29 cellular contexts compared by ENCODE assay signal in the genomic region with DNA sequence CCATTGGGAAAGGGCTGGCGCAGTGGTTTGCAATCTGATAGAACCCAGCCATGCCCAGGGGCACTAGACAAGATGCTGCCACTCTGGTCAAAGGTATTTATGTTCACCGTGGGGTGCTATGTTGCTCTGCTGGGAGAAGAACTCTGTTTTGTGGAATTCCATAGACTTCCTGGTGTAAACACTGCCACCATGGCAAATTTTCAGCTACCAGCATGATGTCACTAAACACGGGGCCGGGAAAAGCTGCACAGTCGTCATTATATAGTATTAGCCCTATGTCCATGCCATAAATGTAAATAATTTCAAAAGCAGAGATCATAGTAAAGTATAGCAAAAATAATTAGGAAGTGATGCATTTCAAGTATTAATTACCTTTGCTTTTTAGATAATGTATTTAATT.
"Had no signal": no experiment of that assay in that cellular context is flagged by ENCODE, and none has a peak within 500 bp of the region (broad histone marks: within the 10 kb centered on the region; RNA-seq: fewer than 3 reads in every experiment).

No MANE protein-coding gene starts in this region.

- H3K4me3 Mint-ChIP-seq: activated CD8-positive, alpha-beta memory T cell treated with anti-CD3 and anti-CD28 coated beads, Interleukin-2, amount 10 ng/mL, durations not matched to agents 7 days and 5 days; activated naive CD8-positive, alpha-beta T cell treated with anti-CD3 and anti-CD28 coated beads, Interleukin-2, amount 50 U/mL, for 24 hours; activated T-cell treated with anti-CD3 and anti-CD28 coated beads, Interleukin-2, amount 50 U/mL, for 24 hours; activated T-helper 1 cell treated with anti-CD3 and anti-CD28 coated beads, Interleukin-12 subunit alpha, Interleukin-12 subunit beta, Interleukin-2, Interleukin-4 antibody, amounts not matched to agents 30 ng/mL and 10 ng/mL and 1 ng/mL, durations not matched to agents 14 hours and 24 hours and 36 hours had no signal

- H3K4me3 ChIP-seq: ascending aorta, body of pancreas, MG63, SJSA1 had no signal

- H3K4me1 ChIP-seq: ascending aorta had no signal

- H3K9ac ChIP-seq: KMS-11 had no signal

- H3K36me3 ChIP-seq: MG63, SJSA1 had no signal

- H3K4me1 Mint-ChIP-seq: activated CD8-positive, alpha-beta memory T cell treated with anti-CD3 and anti-CD28 coated beads, Interleukin-2, amount 10 ng/mL, durations not matched to agents 7 days and 5 days had no signal

- H3K27ac ChIP-seq: ascending aorta, body of pancreas, KMS-11, SJSA1 had no signal

- H3K36me3 Mint-ChIP-seq: activated CD8-positive, alpha-beta memory T cell treated with anti-CD3 and anti-CD28 coated beads, Interleukin-2, amount 10 ng/mL, durations not matched to agents 7 days and 5 days; activated naive CD4-positive, alpha-beta T cell treated with anti-CD3 and anti-CD28 coated beads, Interleukin-2, amount 50 U/mL, for 72 hours had no signal

- H3K9me3 ChIP-seq: ascending aorta, body of pancreas, MG63, SJSA1 had no signal

- FAIRE-seq: bronchial epithelial cell, RCC 7860 had no signal

- DNase-seq: activated CD4-positive, alpha-beta T cell treated with anti-CD3 and anti-CD28 coated beads for 48 hours; activated CD4-positive, alpha-beta T cell treated with anti-CD3 and anti-CD28 coated beads, Interleukin-2, amount 50 U/mL, for 4 hours; activated CD4-positive, CD25-positive, alpha-beta regulatory T cell treated with anti-CD3 and anti-CD28 coated beads, Interleukin-2, amount 50 U/mL, for 72 hours; activated CD8-positive, alpha-beta memory T cell treated with anti-CD3 and anti-CD28 coated beads, Interleukin-2, amount 10 ng/mL, durations not matched to agents 7 days and 5 days; activated effector memory CD4-positive, alpha-beta T cell treated with Interleukin-2 at 50 U/mL for 16 hours; activated naive CD4-positive, alpha-beta T cell; activated naive CD8-positive, alpha-beta T cell treated with anti-CD3 and anti-CD28 coated beads, Interleukin-2, amount 50 U/mL, for 24 hours; activated T-cell treated with anti-CD3 and anti-CD28 coated beads, Interleukin-2, amount 50 U/mL, for 24 hours; amniotic stem cell; body of pancreas; central memory CD4-positive, alpha-beta T cell; MG63; MV-4-11; NCI-H1092 treated with DMSO at 0.1 percent for 48 hours; NCI-H1417 treated with DMSO at 0.1 percent for 48 hours; NCI-H187; NCI-H446; NCI-H524 treated with DMSO at 0.1 percent for 48 hours; NK-92 treated with Interleukin-12 subunit alpha and Interleukin-12 subunit beta, amount 100 ng/mL, for 24 hours; SHP77; SW 1271 had no signal

- ATAC-seq: activated CD8-positive, alpha-beta memory T cell treated with anti-CD3 and anti-CD28 coated beads, Interleukin-2, amount 10 ng/mL, durations not matched to agents 7 days and 5 days; activated naive CD4-positive, alpha-beta T cell treated with anti-CD3 and anti-CD28 coated beads, Interleukin-2, amount 50 U/mL, for 72 hours; activated naive CD8-positive, alpha-beta T cell treated with anti-CD3 and anti-CD28 coated beads, Interleukin-2, amount 50 U/mL, for 24 hours; body of pancreas; SK-N-SH treated with all-trans-retinoic acid at 6 μM for 48 hours had no signal

- H3K27me3 Mint-ChIP-seq: activated CD8-positive, alpha-beta memory T cell treated with anti-CD3 and anti-CD28 coated beads, Interleukin-2, amount 10 ng/mL, durations not matched to agents 7 days and 5 days; activated naive CD8-positive, alpha-beta T cell treated with anti-CD3 and anti-CD28 coated beads, Interleukin-2, amount 50 U/mL, for 24 hours; activated T-cell treated with anti-CD3 and anti-CD28 coated beads, Interleukin-2, amount 50 U/mL, for 24 hours had no signal

- H3K27ac Mint-ChIP-seq: activated CD8-positive, alpha-beta memory T cell treated with anti-CD3 and anti-CD28 coated beads, Interleukin-2, amount 10 ng/mL, durations not matched to agents 7 days and 5 days; activated naive CD4-positive, alpha-beta T cell treated with anti-CD3 and anti-CD28 coated beads, Interleukin-2, amount 50 U/mL, for 72 hours; activated naive CD8-positive, alpha-beta T cell treated with anti-CD3 and anti-CD28 coated beads, Interleukin-2, amount 50 U/mL, for 24 hours; activated T-cell treated with anti-CD3 and anti-CD28 coated beads, Interleukin-2, amount 50 U/mL, for 24 hours; activated T-helper 1 cell treated with anti-CD3 and anti-CD28 coated beads, Interleukin-12 subunit alpha, Interleukin-12 subunit beta, Interleukin-2, Interleukin-4 antibody, amounts not matched to agents 30 ng/mL and 10 ng/mL and 1 ng/mL, durations not matched to agents 14 hours and 24 hours and 36 hours had no signal

- H3K9me3 Mint-ChIP-seq: activated naive CD4-positive, alpha-beta T cell treated with anti-CD3 and anti-CD28 coated beads, Interleukin-2, amount 50 U/mL, for 72 hours; activated naive CD8-positive, alpha-beta T cell treated with anti-CD3 and anti-CD28 coated beads, Interleukin-2, amount 50 U/mL, for 24 hours; activated T-cell treated with anti-CD3 and anti-CD28 coated beads, Interleukin-2, amount 50 U/mL, for 24 hours; activated T-helper 1 cell treated with anti-CD3 and anti-CD28 coated beads, Interleukin-12 subunit alpha, Interleukin-12 subunit beta, Interleukin-2, Interleukin-4 antibody, amounts not matched to agents 30 ng/mL and 10 ng/mL and 1 ng/mL, durations not matched to agents 14 hours and 24 hours and 36 hours had no signal

- H3K4me2 ChIP-seq: KMS-11 had no signal

- H3K27me3 ChIP-seq: ascending aorta, body of pancreas, MG63, SJSA1 had no signal
